In genomic region chr5:75108931-75109596, GRCh38 we compare ENCODE assay signal across 11 cellular contexts.
"Had no signal": no experiment of that assay in that cellular context is flagged by ENCODE, and none has a peak within 500 bp of the region (broad histone marks: within the 10 kb centered on the region; RNA-seq: fewer than 3 reads in every experiment).

No MANE protein-coding gene starts in this region.

- H3K27ac ChIP-seq: ascending aorta, colonic mucosa, esophagus muscularis mucosa, spleen, upper lobe of left lung had no signal

- DNase-seq: activated CD4-positive, alpha-beta memory T cell treated with anti-CD3 and anti-CD28 coated beads, Interleukin-2, amount 10 ng/mL, durations not matched to agents 7 days and 5 days; activated CD8-positive, alpha-beta memory T cell treated with anti-CD3 and anti-CD28 coated beads, Interleukin-2, amount 50 U/mL, for 4 hours; colonic mucosa; nephron progenitor cell; spleen; stimulated activated naive CD8-positive, alpha-beta T cell treated with anti-CD3 and anti-CD28 coated beads, Interleukin-15, amount 100 ng/mL, for 72 hours; T-helper 1 cell; upper lobe of left lung had no signal

- H3K36me3 ChIP-seq: ascending aorta, colonic mucosa, esophagus muscularis mucosa, spleen, upper lobe of left lung had no signal

- H3K4me1 Mint-ChIP-seq: activated CD4-positive, alpha-beta memory T cell treated with anti-CD3 and anti-CD28 coated beads, Interleukin-2, amount 10 ng/mL, durations not matched to agents 7 days and 5 days; nephron progenitor cell had no signal

- H3K4me3 ChIP-seq: ascending aorta, colonic mucosa, esophagus muscularis mucosa, spleen, upper lobe of left lung had no signal

- H3K9me3 Mint-ChIP-seq: activated CD4-positive, alpha-beta memory T cell treated with anti-CD3 and anti-CD28 coated beads, Interleukin-2, amount 10 ng/mL, durations not matched to agents 7 days and 5 days; nephron progenitor cell; stimulated activated naive CD8-positive, alpha-beta T cell treated with anti-CD3 and anti-CD28 coated beads, Interleukin-15, amount 100 ng/mL, for 72 hours had no signal

- H3K4me3 Mint-ChIP-seq: activated CD4-positive, alpha-beta memory T cell treated with anti-CD3 and anti-CD28 coated beads, Interleukin-2, amount 10 ng/mL, durations not matched to agents 7 days and 5 days; nephron progenitor cell; stimulated activated naive CD8-positive, alpha-beta T cell treated with anti-CD3 and anti-CD28 coated beads, Interleukin-15, amount 100 ng/mL, for 72 hours had no signal

- H3K27ac Mint-ChIP-seq: activated CD4-positive, alpha-beta memory T cell treated with anti-CD3 and anti-CD28 coated beads, Interleukin-2, amount 10 ng/mL, durations not matched to agents 7 days and 5 days; nephron progenitor cell had no signal

- H3K4me1 ChIP-seq: ascending aorta, colonic mucosa, esophagus muscularis mucosa, spleen, upper lobe of left lung had no signal

- ATAC-seq: sciatic nerve had no signal

- H3K27me3 Mint-ChIP-seq: stimulated activated naive CD8-positive, alpha-beta T cell treated with anti-CD3 and anti-CD28 coated beads, Interleukin-15, amount 100 ng/mL, for 72 hours had no signal

- H3K27me3 ChIP-seq: ascending aorta, colonic mucosa, esophagus muscularis mucosa, spleen, upper lobe of left lung had no signal
